Comparison of ENCODE assay signal across 3 cellular contexts in genomic region chr14:92539419-92539818, GRCh38.
TF ChIP-seq lines count a peak whose summit lies in the region.

No MANE protein-coding gene starts in this region.

TF ChIP-seq in SK-N-SH, 30 proteins besides CTCF, POLR2A, EP300 and RAD21 (continued from another document):
- TF ChIP-seq USF2 (IDR thresholded peaks at IDR 0.05; ENCODE audit: borderline replicate concordance, low read depth, low read length) (no peak), RCOR1 (IDR thresholded peaks at IDR 0.05; ENCODE audit: low read length) (no peak)

TF ChIP-seq in SK-N-SH treated with all-trans-retinoic acid at 6 μM for 48 hours, 23 proteins besides CTCF, POLR2A, EP300 and RAD21 (continued from another document):
- TF ChIP-seq ZFP3 (CRISPR knock-in tag; IDR thresholded peaks at IDR 0.05) (no peak), ZC3H10 (CRISPR knock-in tag; IDR thresholded peaks at IDR 0.05) (no peak), OSR1 (CRISPR knock-in tag; IDR thresholded peaks at IDR 0.05) (no peak), POU6F1 (CRISPR knock-in tag; IDR thresholded peaks at IDR 0.05; ENCODE audit: borderline replicate concordance, low read depth) (no peak), CSRNP3 (CRISPR knock-in tag; IDR thresholded peaks at IDR 0.05) (no peak), ARNTL (CRISPR knock-in tag; IDR thresholded peaks at IDR 0.05; ENCODE audit: borderline replicate concordance, low read depth) (no peak), ZFP30 (CRISPR knock-in tag; IDR thresholded peaks at IDR 0.05) (no peak), CSDC2 (CRISPR knock-in tag; IDR thresholded peaks at IDR 0.05) (no peak), ESRRG (CRISPR knock-in tag; IDR thresholded peaks at IDR 0.05) (no peak), ZNF565 (CRISPR knock-in tag; conservative IDR thresholded peaks at IDR 0.05; ENCODE audit: low read depth) (no peak)

TF ChIP-seq in GM23338, 12 proteins besides CTCF, POLR2A, EP300 and RAD21:
- TF ChIP-seq REST (IDR thresholded peaks at IDR 0.05; ENCODE audit: unreplicated experiment) = no peak
- TF ChIP-seq CREB1 (CRISPR knock-in tag; IDR thresholded peaks at IDR 0.05; ENCODE audit: low read depth) = no peak
- TF ChIP-seq ZNF114 (CRISPR knock-in tag; IDR thresholded peaks at IDR 0.05) = no peak
- TF ChIP-seq JUNB (IDR thresholded peaks at IDR 0.05; ENCODE audit: unreplicated experiment) = no peak
- no peak for TF ChIP-seq EZH2 (IDR thresholded peaks at IDR 0.05; ENCODE audit: low read depth, unreplicated experiment)
- no peak for TF ChIP-seq ETS1 (IDR thresholded peaks at IDR 0.05)
- no peak for TF ChIP-seq EZH2phosphoT487 (IDR thresholded peaks at IDR 0.05; ENCODE audit: unreplicated experiment)
- TF ChIP-seq STAT1 (IDR thresholded peaks at IDR 0.05; ENCODE audit: unreplicated experiment) = no peak
- no peak for TF ChIP-seq ZNF462 (CRISPR knock-in tag; IDR thresholded peaks at IDR 0.05)
- no peak for TF ChIP-seq POLR2AphosphoS5 (IDR thresholded peaks at IDR 0.05; ENCODE audit: low read depth)
- no peak for TF ChIP-seq ZNF331 (CRISPR knock-in tag; IDR thresholded peaks at IDR 0.05; ENCODE audit: low read depth)
- TF ChIP-seq NANOG (IDR thresholded peaks at IDR 0.05; ENCODE audit: borderline replicate concordance) = no peak
